Comparison of ENCODE assay signal across 13 cellular contexts in genomic region chr9:116087751-116088194, GRCh38.
DNase-seq lines count a peak whose midpoint lies in the region; ATAC-seq and TF ChIP-seq lines count a peak whose summit lies in the region.
"Had no signal": no experiment of that assay in that cellular context is flagged by ENCODE, and none has a peak within 500 bp of the region (broad histone marks: within the 10 kb centered on the region; RNA-seq: fewer than 3 reads in every experiment).

No MANE protein-coding gene starts in this region.

- ATAC-seq in IMR-90 (ENCODE audit: low read depth), result peak; percentile 76
- ATAC-seq in activated naive CD8-positive, alpha-beta T cell treated with anti-CD3 and anti-CD28 coated beads, Interleukin-2, amount 50 U/mL, for 24 hours, result no peak
- ATAC-seq: activated CD8-positive, alpha-beta memory T cell treated with anti-CD3 and anti-CD28 coated beads, Interleukin-2, amount 10 ng/mL, durations not matched to agents 7 days and 5 days; body of pancreas had no signal

- TF ChIP-seq RAD21 in IMR-90 (IDR thresholded peaks at IDR 0.05; ENCODE audit: low read length), result no peak

- peak overlapping the region; percentile 27; the same call in 1 of the 2 replicates for H2AK5ac ChIP-seq in IMR-90 (ENCODE audit: low read depth, low read length)

- dilution Hi-C loops in IMR-90 (cut with HindIII; ENCODE audit: low sequenced_read_pairs, unreplicated experiment), result no loop called here

- no peak overlapping the region; the same call in 2 of the 3 replicates for H2BK15ac ChIP-seq in IMR-90 (ENCODE audit: low read depth, low read length)

- H3K23ac ChIP-seq in IMR-90 (ENCODE audit: low read depth, low read length), result no peak overlapping the region

- H3K4me2 ChIP-seq in IMR-90 (ENCODE audit: low read depth, low read length), result peak overlapping the region; percentile 16

- no peaks in the 10 kb centered on the region for H3K4me1 Mint-ChIP-seq in activated naive CD8-positive, alpha-beta T cell treated with anti-CD3 and anti-CD28 coated beads, Interleukin-2, amount 50 U/mL, for 24 hours
- H3K4me1 Mint-ChIP-seq: activated CD8-positive, alpha-beta memory T cell treated with anti-CD3 and anti-CD28 coated beads, Interleukin-2, amount 10 ng/mL, durations not matched to agents 7 days and 5 days had no signal

- no peaks in the 10 kb centered on the region for H3K36me3 Mint-ChIP-seq in activated naive CD8-positive, alpha-beta T cell treated with anti-CD3 and anti-CD28 coated beads, Interleukin-2, amount 50 U/mL, for 24 hours (ENCODE audit: low read depth)
- H3K36me3 Mint-ChIP-seq: activated CD8-positive, alpha-beta memory T cell treated with anti-CD3 and anti-CD28 coated beads, Interleukin-2, amount 10 ng/mL, durations not matched to agents 7 days and 5 days had no signal

- no peak for TF ChIP-seq POLR2A in IMR-90 (IDR thresholded peaks at IDR 0.05; ENCODE audit: low read depth, low read length)
- no peak for TF ChIP-seq POLR2A in vagina (IDR thresholded peaks at IDR 0.05)

- H3K9me3 Mint-ChIP-seq in activated naive CD8-positive, alpha-beta T cell treated with anti-CD3 and anti-CD28 coated beads, Interleukin-2, amount 50 U/mL, for 24 hours, result peaks cover 9% of the 10 kb centered on the region

- TF ChIP-seq CTCF in IMR-90 (conservative IDR thresholded peaks at IDR 0.05; ENCODE audit: low read depth, low read length), result no peak
- TF ChIP-seq CTCF in astrocyte of the spinal cord (IDR thresholded peaks at IDR 0.05; ENCODE audit: low read depth, low read length), result no peak
- TF ChIP-seq CTCF in vagina (IDR thresholded peaks at IDR 0.05), result no peak

- H3K18ac ChIP-seq in IMR-90 (ENCODE audit: low read depth, low read length), result peak overlapping the region; percentile 81; the same call in 1 of the 2 replicates

- H4K91ac ChIP-seq in IMR-90 (ENCODE audit: insufficient read depth, low read depth, low read length), result no peak overlapping the region

- 0 out of 2 replicates have a peak overlapping the region, but pooled peaks have one; percentile 38 for H3K14ac ChIP-seq in IMR-90 (replicated peaks; ENCODE audit: low read depth, low read length)

- H2BK5ac ChIP-seq in IMR-90 (ENCODE audit: low read depth, low read length, poor library complexity, severe bottlenecking), result peak overlapping the region; percentile 85

- H4K5ac ChIP-seq in IMR-90 (ENCODE audit: low read depth, low read length), result peak overlapping the region; percentile 13; the same call in 1 of the 2 replicates

- H3K36me3 ChIP-seq in IMR-90 (ENCODE audit: control insufficient read depth, insufficient read depth, low read length) (no peaks in the 10 kb centered on the region), vagina (no peaks in the 10 kb centered on the region)

- H3K4me3 ChIP-seq in IMR-90 (ENCODE audit: insufficient read depth, low read depth, low read length) (no peak overlapping the region), astrocyte of the spinal cord (ENCODE audit: low read depth, low read length) (no peak overlapping the region), vagina (no peak overlapping the region)
- H3K4me3 ChIP-seq: body of pancreas had no signal

- H4K8ac ChIP-seq in IMR-90 (ENCODE audit: low read depth in 2 of 2, low read length in 2 of 2), result 0 out of 4 replicates have a peak overlapping the region, but pooled peaks of 1 of the 2 experiments have one; percentile 16

- no peak overlapping the region for H3K56ac ChIP-seq in IMR-90 (ENCODE audit: extremely low read depth, insufficient read depth, low read length)

- H3K4ac ChIP-seq in IMR-90 (ENCODE audit: low read depth, low read length), result no peak overlapping the region

- H3K4me1 ChIP-seq in IMR-90 (ENCODE audit: control insufficient read depth, insufficient read depth, low read length), result peaks cover 4% of the 10 kb centered on the region
- no peaks in the 10 kb centered on the region for H3K4me1 ChIP-seq in vagina
- H3K4me1 ChIP-seq: body of pancreas had no signal

- H2AK9ac ChIP-seq in IMR-90 (replicated peaks; ENCODE audit: low read depth, low read length, poor library complexity), result peak overlapping the region; percentile 60

- no peaks in the 10 kb centered on the region for H4K20me1 ChIP-seq in IMR-90 (ENCODE audit: insufficient read depth, low read length)

- WGBS in IMR-90 (ENCODE audit: extremely low coverage in 2 of 2, insufficient read length in 1 of 2), 2 experiments, result no CpG with 5 or more reads among the region's 3 CpGs

- H3K9me1 ChIP-seq in IMR-90 (ENCODE audit: insufficient read depth, low read length), result no peaks in the 10 kb centered on the region

- no peak overlapping the region for H3K4me3 Mint-ChIP-seq in activated naive CD8-positive, alpha-beta T cell treated with anti-CD3 and anti-CD28 coated beads, Interleukin-2, amount 50 U/mL, for 24 hours
- H3K4me3 Mint-ChIP-seq: activated CD8-positive, alpha-beta memory T cell treated with anti-CD3 and anti-CD28 coated beads, Interleukin-2, amount 10 ng/mL, durations not matched to agents 7 days and 5 days had no signal

- no peaks in the 10 kb centered on the region for H3K27me3 Mint-ChIP-seq in activated naive CD8-positive, alpha-beta T cell treated with anti-CD3 and anti-CD28 coated beads, Interleukin-2, amount 50 U/mL, for 24 hours
- H3K27me3 Mint-ChIP-seq: activated CD8-positive, alpha-beta memory T cell treated with anti-CD3 and anti-CD28 coated beads, Interleukin-2, amount 10 ng/mL, durations not matched to agents 7 days and 5 days had no signal

- H3K27ac ChIP-seq in IMR-90 (ENCODE audit: insufficient read depth, low read length) (peak overlapping the region; percentile 60; the same call in 1 of the 2 replicates), vagina (no peak overlapping the region)
- H3K27ac ChIP-seq: body of pancreas had no signal

- H3K9me3 ChIP-seq in IMR-90 (ENCODE audit: control insufficient read depth, insufficient read depth, low read length) (no peaks in the 10 kb centered on the region), vagina (no peaks in the 10 kb centered on the region)
- H3K9me3 ChIP-seq: body of pancreas had no signal

- in situ Hi-C loops in IMR-90 (cut with MboI; ENCODE audit: low sequenced_read_pairs) (no loop called here), astrocyte of the spinal cord (cut with HindIII; ENCODE audit: low sequenced_read_pairs) (no loop called here)

- peak overlapping the region; percentile 9; the same call in 1 of the 2 replicates for H2BK20ac ChIP-seq in IMR-90 (ENCODE audit: low read depth, low read length)

- no peak overlapping the region for H2AFZ ChIP-seq in IMR-90 (replicated peaks; ENCODE audit: low read length, poor library complexity)

- peak; percentile 35 for DNase-seq in AG20443 (ENCODE audit: low spot score)
- DNase-seq in IMR-90, result peak; percentile 85
- peak; percentile 81 for DNase-seq in astrocyte of the spinal cord (ENCODE audit: low read depth, low spot score)
- DNase-seq in kidney tubule cell (ENCODE audit: low spot score), result peak; percentile 79
- DNase-seq in NK-92 treated with Interleukin-12 subunit alpha and Interleukin-12 subunit beta, amount 100 ng/mL, for 24 hours (lab: John Stamatoyannopoulos, UW), result no peak
- no peak for DNase-seq in activated naive CD8-positive, alpha-beta T cell treated with anti-CD3 and anti-CD28 coated beads, Interleukin-2, amount 50 U/mL, for 24 hours
- no peak for DNase-seq in ureter (ENCODE audit: low spot score)
- DNase-seq in vagina (ENCODE audit: extremely low spot score in 2 of 2), result no peak
- DNase-seq: activated CD8-positive, alpha-beta memory T cell treated with anti-CD3 and anti-CD28 coated beads, Interleukin-2, amount 10 ng/mL, durations not matched to agents 7 days and 5 days; DMS79 treated with DMSO at 0.1 percent for 48 hours; foreskin melanocyte; stimulated activated CD8-positive, alpha-beta memory T cell treated with anti-CD3 and anti-CD28 coated beads, Interleukin-4, amount 100 ng/mL, for 48 hours had no signal

- intact Hi-C loops in IMR-90 (cut with micrococcal nuclease) (loop anchor here (10.0 kb wide), 1 partner anchor 493 kb away; no protein-coding TSS in a partner anchor), vagina (cut with DNase I) (no loop called here)

- H3K9ac ChIP-seq in IMR-90 (ENCODE audit: low read depth, low read length), result no peak overlapping the region

- CTCF ChIA-PET in IMR-90 (lab: Yijun Ruan, JAX), result no interaction called here

- H3K79me1 ChIP-seq in IMR-90 (ENCODE audit: low read depth in 1 of 2, low read length in 2 of 2), result no peaks in the 10 kb centered on the region

- POLR2A ChIA-PET in IMR-90 (lab: Charles Lee; ENCODE audit: unreplicated experiment), result no interaction called here

- H3K27me3 ChIP-seq in IMR-90 (ENCODE audit: control insufficient read depth, insufficient read depth, low read length) (no peaks in the 10 kb centered on the region), vagina (no peaks in the 10 kb centered on the region)
- H3K27me3 ChIP-seq: body of pancreas had no signal

- H2BK120ac ChIP-seq in IMR-90 (ENCODE audit: low read depth, low read length), result peak overlapping the region; percentile 25; the same call in 1 of the 2 replicates

- no TSS peak for BruUV-seq in IMR-90 (replicated peaks; lab: Mats Ljungman, UMichigan)

- no peak overlapping the region for H3K27ac Mint-ChIP-seq in activated naive CD8-positive, alpha-beta T cell treated with anti-CD3 and anti-CD28 coated beads, Interleukin-2, amount 50 U/mL, for 24 hours
- H3K27ac Mint-ChIP-seq: activated CD8-positive, alpha-beta memory T cell treated with anti-CD3 and anti-CD28 coated beads, Interleukin-2, amount 10 ng/mL, durations not matched to agents 7 days and 5 days had no signal

TF ChIP-seq in IMR-90, 13 proteins besides CTCF, POLR2A, EP300 and RAD21:
- TF ChIP-seq CEBPB (IDR thresholded peaks at IDR 0.05; ENCODE audit: low read depth, low read length), result peak; percentile 65
- TF ChIP-seq FOS (IDR thresholded peaks at IDR 0.05; ENCODE audit: low read depth, low read length), result peak; percentile 78; the same call in 1 of the 2 replicates
- TF ChIP-seq NFE2L2 (IDR thresholded peaks at IDR 0.05; ENCODE audit: low read depth, low read length), result peak; percentile 61; the same call in 1 of the 2 replicates
- peak; percentile 18; the same call in 1 of the 2 replicates for TF ChIP-seq BHLHE40 (IDR thresholded peaks at IDR 0.05; ENCODE audit: low read depth, low read length)
- TF ChIP-seq MAZ (IDR thresholded peaks at IDR 0.05; ENCODE audit: borderline replicate concordance, low read depth, low read length), result no peak

Comparison
In these comparisons a context has a peak if more than half of its experiments do, and no peak if none do; other contexts are left out.
1. DNase-seq: peak in AG20443 (single experiment), IMR-90 (single experiment), astrocyte of the spinal cord (single experiment) and kidney tubule cell (single experiment); none in NK-92 treated with Interleukin-12 subunit alpha and Interleukin-12 subunit beta, amount 100 ng/mL, for 24 hours (single experiment), activated naive CD8-positive, alpha-beta T cell treated with anti-CD3 and anti-CD28 coated beads, Interleukin-2, amount 50 U/mL, for 24 hours (single experiment), ureter (single experiment) and vagina (0 of 2).